Comparison of ENCODE assay signal across 1 cellular context in the genomic region with DNA sequence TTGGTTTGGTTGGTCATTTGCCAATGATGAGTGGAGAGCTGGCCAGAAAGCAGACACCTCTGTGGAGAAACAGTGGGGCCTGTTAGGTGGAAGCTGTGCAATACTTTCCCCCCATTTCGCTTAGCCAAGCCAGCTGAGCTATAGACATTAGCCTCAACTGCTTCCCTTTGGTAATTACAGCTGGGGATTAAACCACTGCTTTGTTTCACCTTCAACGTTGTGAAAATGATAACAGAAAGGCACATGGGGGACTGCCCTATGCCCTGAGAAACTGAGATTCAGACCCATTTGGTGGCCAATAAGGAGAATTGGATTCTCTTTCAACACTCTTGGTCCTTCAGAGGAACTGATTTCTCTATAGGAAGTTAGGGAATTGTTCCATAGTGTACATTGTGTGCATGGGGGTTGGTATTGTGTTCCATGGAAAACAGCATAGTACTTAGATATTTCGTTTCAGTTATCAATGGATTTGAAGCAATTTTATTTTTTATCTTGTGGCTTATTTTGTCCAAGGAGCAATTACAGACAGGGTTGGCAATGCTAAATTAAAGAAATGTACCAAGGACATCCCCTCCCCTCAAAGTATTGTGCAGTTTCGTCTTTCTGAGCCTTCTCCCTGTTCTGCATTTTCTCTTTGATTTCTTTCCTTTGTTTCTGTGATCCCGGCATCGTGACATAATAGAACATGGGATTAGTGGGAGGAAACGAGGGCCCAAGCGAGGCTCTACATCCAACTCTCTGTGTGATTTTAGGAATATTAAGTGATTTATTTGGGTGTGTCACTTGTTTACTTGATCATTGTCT.
TF ChIP-seq lines count a peak whose summit lies in the region.

No MANE protein-coding gene starts in this region.

TF ChIP-seq in GM23338, 12 proteins besides CTCF, POLR2A, EP300 and RAD21 (continued from another document):
- TF ChIP-seq, protein P1, sequence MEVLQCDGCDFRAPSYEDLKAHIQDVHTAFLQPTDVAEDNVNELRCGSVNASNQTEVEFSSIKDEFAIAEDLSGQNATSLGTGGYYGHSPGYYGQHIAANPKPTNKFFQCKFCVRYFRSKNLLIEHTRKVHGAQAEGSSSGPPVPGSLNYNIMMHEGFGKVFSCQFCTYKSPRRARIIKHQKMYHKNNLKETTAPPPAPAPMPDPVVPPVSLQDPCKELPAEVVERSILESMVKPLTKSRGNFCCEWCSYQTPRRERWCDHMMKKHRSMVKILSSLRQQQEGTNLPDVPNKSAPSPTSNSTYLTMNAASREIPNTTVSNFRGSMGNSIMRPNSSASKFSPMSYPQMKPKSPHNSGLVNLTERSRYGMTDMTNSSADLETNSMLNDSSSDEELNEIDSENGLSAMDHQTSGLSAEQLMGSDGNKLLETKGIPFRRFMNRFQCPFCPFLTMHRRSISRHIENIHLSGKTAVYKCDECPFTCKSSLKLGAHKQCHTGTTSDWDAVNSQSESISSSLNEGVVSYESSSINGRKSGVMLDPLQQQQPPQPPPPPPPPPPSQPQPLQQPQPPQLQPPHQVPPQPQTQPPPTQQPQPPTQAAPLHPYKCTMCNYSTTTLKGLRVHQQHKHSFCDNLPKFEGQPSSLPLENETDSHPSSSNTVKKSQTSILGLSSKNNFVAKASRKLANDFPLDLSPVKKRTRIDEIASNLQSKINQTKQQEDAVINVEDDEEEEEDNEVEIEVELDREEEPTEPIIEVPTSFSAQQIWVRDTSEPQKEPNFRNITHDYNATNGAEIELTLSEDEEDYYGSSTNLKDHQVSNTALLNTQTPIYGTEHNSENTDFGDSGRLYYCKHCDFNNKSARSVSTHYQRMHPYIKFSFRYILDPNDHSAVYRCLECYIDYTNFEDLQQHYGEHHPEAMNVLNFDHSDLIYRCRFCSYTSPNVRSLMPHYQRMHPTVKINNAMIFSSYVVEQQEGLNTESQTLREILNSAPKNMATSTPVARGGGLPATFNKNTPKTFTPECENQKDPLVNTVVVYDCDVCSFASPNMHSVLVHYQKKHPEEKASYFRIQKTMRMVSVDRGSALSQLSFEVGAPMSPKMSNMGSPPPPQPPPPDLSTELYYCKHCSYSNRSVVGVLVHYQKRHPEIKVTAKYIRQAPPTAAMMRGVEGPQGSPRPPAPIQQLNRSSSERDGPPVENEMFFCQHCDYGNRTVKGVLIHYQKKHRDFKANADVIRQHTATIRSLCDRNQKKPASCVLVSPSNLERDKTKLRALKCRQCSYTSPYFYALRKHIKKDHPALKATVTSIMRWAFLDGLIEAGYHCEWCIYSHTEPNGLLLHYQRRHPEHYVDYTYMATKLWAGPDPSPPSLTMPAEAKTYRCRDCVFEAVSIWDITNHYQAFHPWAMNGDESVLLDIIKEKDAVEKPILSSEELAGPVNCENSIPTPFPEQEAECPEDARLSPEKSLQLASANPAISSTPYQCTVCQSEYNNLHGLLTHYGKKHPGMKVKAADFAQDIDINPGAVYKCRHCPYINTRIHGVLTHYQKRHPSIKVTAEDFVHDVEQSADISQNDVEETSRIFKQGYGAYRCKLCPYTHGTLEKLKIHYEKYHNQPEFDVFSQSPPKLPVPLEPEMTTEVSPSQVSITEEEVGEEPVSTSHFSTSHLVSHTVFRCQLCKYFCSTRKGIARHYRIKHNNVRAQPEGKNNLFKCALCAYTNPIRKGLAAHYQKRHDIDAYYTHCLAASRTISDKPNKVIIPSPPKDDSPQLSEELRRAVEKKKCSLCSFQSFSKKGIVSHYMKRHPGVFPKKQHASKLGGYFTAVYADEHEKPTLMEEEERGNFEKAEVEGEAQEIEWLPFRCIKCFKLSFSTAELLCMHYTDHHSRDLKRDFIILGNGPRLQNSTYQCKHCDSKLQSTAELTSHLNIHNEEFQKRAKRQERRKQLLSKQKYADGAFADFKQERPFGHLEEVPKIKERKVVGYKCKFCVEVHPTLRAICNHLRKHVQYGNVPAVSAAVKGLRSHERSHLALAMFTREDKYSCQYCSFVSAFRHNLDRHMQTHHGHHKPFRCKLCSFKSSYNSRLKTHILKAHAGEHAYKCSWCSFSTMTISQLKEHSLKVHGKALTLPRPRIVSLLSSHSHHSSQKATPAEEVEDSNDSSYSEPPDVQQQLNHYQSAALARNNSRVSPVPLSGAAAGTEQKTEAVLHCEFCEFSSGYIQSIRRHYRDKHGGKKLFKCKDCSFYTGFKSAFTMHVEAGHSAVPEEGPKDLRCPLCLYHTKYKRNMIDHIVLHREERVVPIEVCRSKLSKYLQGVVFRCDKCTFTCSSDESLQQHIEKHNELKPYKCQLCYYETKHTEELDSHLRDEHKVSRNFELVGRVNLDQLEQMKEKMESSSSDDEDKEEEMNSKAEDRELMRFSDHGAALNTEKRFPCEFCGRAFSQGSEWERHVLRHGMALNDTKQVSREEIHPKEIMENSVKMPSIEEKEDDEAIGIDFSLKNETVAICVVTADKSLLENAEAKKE (CRISPR knock-in tag; IDR thresholded peaks at IDR 0.05), result no peak
- TF ChIP-seq, protein P2, sequence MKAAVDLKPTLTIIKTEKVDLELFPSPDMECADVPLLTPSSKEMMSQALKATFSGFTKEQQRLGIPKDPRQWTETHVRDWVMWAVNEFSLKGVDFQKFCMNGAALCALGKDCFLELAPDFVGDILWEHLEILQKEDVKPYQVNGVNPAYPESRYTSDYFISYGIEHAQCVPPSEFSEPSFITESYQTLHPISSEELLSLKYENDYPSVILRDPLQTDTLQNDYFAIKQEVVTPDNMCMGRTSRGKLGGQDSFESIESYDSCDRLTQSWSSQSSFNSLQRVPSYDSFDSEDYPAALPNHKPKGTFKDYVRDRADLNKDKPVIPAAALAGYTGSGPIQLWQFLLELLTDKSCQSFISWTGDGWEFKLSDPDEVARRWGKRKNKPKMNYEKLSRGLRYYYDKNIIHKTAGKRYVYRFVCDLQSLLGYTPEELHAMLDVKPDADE (IDR thresholded peaks at IDR 0.05), result no peak
- TF ChIP-seq ZNF114 (CRISPR knock-in tag; IDR thresholded peaks at IDR 0.05), result no peak
- TF ChIP-seq NANOG (IDR thresholded peaks at IDR 0.05; ENCODE audit: borderline replicate concordance), result no peak
- TF ChIP-seq CREB1 (CRISPR knock-in tag; IDR thresholded peaks at IDR 0.05; ENCODE audit: low read depth), result no peak
- no peak for TF ChIP-seq STAT1 (IDR thresholded peaks at IDR 0.05; ENCODE audit: unreplicated experiment)
- TF ChIP-seq JUNB (IDR thresholded peaks at IDR 0.05; ENCODE audit: unreplicated experiment), result no peak
- TF ChIP-seq EZH2 (IDR thresholded peaks at IDR 0.05; ENCODE audit: low read depth, unreplicated experiment), result no peak
- no peak for TF ChIP-seq POLR2AphosphoS5 (IDR thresholded peaks at IDR 0.05; ENCODE audit: low read depth)
- no peak for TF ChIP-seq REST (IDR thresholded peaks at IDR 0.05; ENCODE audit: unreplicated experiment)
- TF ChIP-seq EZH2phosphoT487 (IDR thresholded peaks at IDR 0.05; ENCODE audit: unreplicated experiment), result no peak
